In genomic region chr9:128434340-128434739, GRCh38 we compare ENCODE assay signal across 28 cellular contexts.
"Had no signal": no experiment of that assay in that cellular context is flagged by ENCODE, and none has a peak within 500 bp of the region (broad histone marks: within the 10 kb centered on the region; RNA-seq: fewer than 3 reads in every experiment).

No MANE protein-coding gene starts in this region.

- H3K27ac ChIP-seq: adrenal gland, body of pancreas, brain microvascular endothelial cell, breast epithelium, VCaP had no signal

- DNase-seq: activated B cell treated with CpG ODN at 0.5 μM for 24 hours; activated CD4-positive, alpha-beta memory T cell treated with anti-CD3 and anti-CD28 coated beads for 36 hours; activated CD4-positive, alpha-beta T cell treated with anti-CD3 and anti-CD28 coated beads for 4 hours; activated CD4-positive, alpha-beta T cell treated with anti-CD3 and anti-CD28 coated beads, Interleukin-2, amount 10 ng/mL, durations not matched to agents 24 days and 14 days; activated CD4-positive, CD25-positive, alpha-beta regulatory T cell treated with anti-CD3 and anti-CD28 coated beads, Interleukin-2, amount 50 U/mL, for 72 hours; activated CD8-positive, alpha-beta memory T cell treated with anti-CD3 and anti-CD28 coated beads, Interleukin-2, amount 50 U/mL, for 4 hours; activated CD8-positive, alpha-beta T cell treated with anti-CD3 and anti-CD28 coated beads for 36 hours; activated effector memory CD4-positive, alpha-beta T cell treated with anti-CD3 and anti-CD28 coated beads, Interleukin-2, amount 50 U/mL, for 16 hours; activated gamma-delta T cell treated with Interleukin-2 at 50 U/mL for 16 hours; activated naive CD4-positive, alpha-beta T cell; activated naive CD4-positive, alpha-beta T cell treated with anti-CD3 and anti-CD28 coated beads for 36 hours; activated naive CD4-positive, alpha-beta T cell treated with anti-CD3 and anti-CD28 coated beads, Interleukin-2, amount 50 U/mL, for 16 hours; activated naive CD8-positive, alpha-beta T cell treated with anti-CD3 and anti-CD28 coated beads for 36 hours; activated T-cell treated with anti-CD3 and anti-CD28 coated beads for 4 hours; activated T-cell treated with anti-CD3 and anti-CD28 coated beads, Interleukin-2, amount 50 U/mL, for 1 hour; activated T-cell treated with anti-CD3 and anti-CD28 coated beads, Interleukin-2, amount 50 U/mL, for 4 hours; activated T-cell treated with anti-CD3 and anti-CD28 coated beads, Interleukin-2, amount 50 U/mL, for 72 hours; adrenal gland; amniotic stem cell; aorta; body of pancreas; brain microvascular endothelial cell; central memory CD4-positive, alpha-beta T cell; T-helper 1 cell; T-helper 2 cell; T-helper 9 cell had no signal

- H3K4me1 ChIP-seq: body of pancreas, breast epithelium had no signal

- H3K36me3 ChIP-seq: adrenal gland, breast epithelium had no signal

- H3K9me3 ChIP-seq: adrenal gland, body of pancreas, breast epithelium had no signal

- H3K27me3 ChIP-seq: adrenal gland, body of pancreas, brain microvascular endothelial cell, breast epithelium had no signal

- H3K4me3 ChIP-seq: adrenal gland, body of pancreas, breast epithelium had no signal
